ENCODE assay signal across 8 cellular contexts in the genomic region with DNA sequence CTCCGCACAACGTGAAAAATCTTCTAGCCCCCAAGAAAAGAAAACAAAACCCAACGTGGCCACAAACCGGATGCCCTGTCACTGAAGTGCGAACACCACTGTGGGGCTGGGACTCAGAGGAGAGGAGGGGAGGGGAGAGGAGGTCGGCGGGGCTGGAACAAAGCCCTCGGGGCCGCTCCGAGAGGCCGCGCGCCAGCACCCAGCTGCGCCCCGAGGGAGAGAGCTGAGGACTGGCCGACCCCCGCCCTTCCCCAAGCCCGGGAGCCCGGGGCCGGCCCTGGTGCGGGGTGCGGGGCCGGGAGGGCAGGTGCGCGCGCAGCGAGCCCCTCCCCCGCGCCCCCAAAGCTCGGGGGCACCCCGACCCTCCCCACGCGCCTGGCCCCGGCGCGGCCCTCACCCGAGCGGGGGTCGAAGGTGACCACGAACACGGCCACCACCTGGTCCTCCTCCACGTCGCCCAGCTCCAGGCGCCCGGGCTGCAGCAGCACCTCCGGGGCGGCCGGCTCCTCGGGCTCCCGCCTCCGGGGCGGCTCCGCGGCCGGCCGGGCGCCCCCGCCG. TPM values are rescaled to one million over a fixed set of nuclear protein-coding genes. Genes with fewer than 3 reads are reported as not detected.
DNase-seq lines count a peak whose midpoint lies in the region; ATAC-seq, FAIRE-seq and TF ChIP-seq lines count a peak whose summit lies in the region.

No MANE protein-coding gene starts in this region.

- H3K27me3 ChIP-seq in MM.1S (replicated peaks; ENCODE audit: insufficient read depth, low read length) (0 out of 2 replicates have a peak, but pooled peaks cover 12% of the 10 kb centered on the region), dorsolateral prefrontal cortex (no peaks in the 10 kb centered on the region)

- H3K4me2 ChIP-seq in MM.1S (ENCODE audit: low read depth, low read length), result peak overlapping the region; percentile 26; the same call in 1 of the 2 replicates

- H3K4me3 ChIP-seq in MM.1S (ENCODE audit: low read length), result peak overlapping the region; percentile 65
- peak overlapping the region; percentile 33 to 88 (median 76) for H3K4me3 ChIP-seq in dorsolateral prefrontal cortex

- POLR2A ChIA-PET in activated CD4-positive, alpha-beta T cell treated with anti-CD3 and anti-CD28 coated beads, Interleukin-2, amount 10 ng/mL, durations not matched to agents 7 days and 5 days (lab: Charles Lee), result no interaction called here

- H3K36me3 Mint-ChIP-seq in activated CD4-positive, alpha-beta T cell treated with anti-CD3 and anti-CD28 coated beads, Interleukin-2, amount 10 ng/mL, durations not matched to agents 7 days and 5 days (ENCODE audit: low read depth), result peaks cover 1% of the 10 kb centered on the region
- peaks cover 2% of the 10 kb centered on the region for H3K36me3 Mint-ChIP-seq in memory B cell

- DNase-seq in GM12892 (ENCODE audit: insufficient read length) (peak; percentile 53), H54 (ENCODE audit: insufficient read length, low spot score) (peak; percentile 38), MM.1S (peak; percentile 78), dorsolateral prefrontal cortex (peak in 5 of 10 donors; percentile 31 to 62 (median 44)), memory B cell (ENCODE audit: low spot score in 2 of 2) (peak; percentile 67 to 68), superior temporal gyrus (ENCODE audit: extremely low spot score) (no peak)
- DNase-seq in activated CD4-positive, alpha-beta T cell treated with anti-CD3 and anti-CD28 coated beads, Interleukin-2, amount 10 ng/mL, durations not matched to agents 7 days and 5 days, result peak; percentile 83
- peak; percentile 46 to 53 for DNase-seq in stimulated activated CD8-positive, alpha-beta memory T cell treated with anti-CD3 and anti-CD28 coated beads, Interleukin-15, amount 100 ng/mL, for 4 hours (ENCODE audit: low read depth in 2 of 2)

- ATAC-seq in memory B cell (ENCODE audit: low read depth), result peak; percentile 75

- H3K9me2 ChIP-seq in MM.1S (replicated peaks; ENCODE audit: insufficient read depth, low read length), result no peaks in the 10 kb centered on the region

- FAIRE-seq in GM12892 (lab: Jason Lieb, UNC), result peak; percentile 91
- no peak for FAIRE-seq in H54 (lab: Jason Lieb, UNC)

- H3K4me1 Mint-ChIP-seq in activated CD4-positive, alpha-beta T cell treated with anti-CD3 and anti-CD28 coated beads, Interleukin-2, amount 10 ng/mL, durations not matched to agents 7 days and 5 days, result peaks cover 31% of the 10 kb centered on the region
- H3K4me1 Mint-ChIP-seq in memory B cell, result peaks cover 37% of the 10 kb centered on the region

- H3K27ac ChIP-seq in MM.1S (ENCODE audit: low read length) (no peak overlapping the region), dorsolateral prefrontal cortex (peak overlapping the region in 57 of 59 donors; percentile 43 to 98 (median 92))

- H3K9me3 Mint-ChIP-seq in activated CD4-positive, alpha-beta T cell treated with anti-CD3 and anti-CD28 coated beads, Interleukin-2, amount 10 ng/mL, durations not matched to agents 7 days and 5 days, result no peaks in the 10 kb centered on the region
- H3K9me3 Mint-ChIP-seq in memory B cell, result no peaks in the 10 kb centered on the region

- peak; percentile 37; the same call in 1 of the 2 replicates for TF ChIP-seq POLR2A in GM12892 (IDR thresholded peaks at IDR 0.05; ENCODE audit: low read depth, low read length)
- TF ChIP-seq POLR2A in H54 (IDR thresholded peaks at IDR 0.05; ENCODE audit: low read depth, low read length), result no peak

- CTCF ChIA-PET in activated CD4-positive, alpha-beta T cell treated with anti-CD3 and anti-CD28 coated beads, Interleukin-2, amount 10 ng/mL, durations not matched to agents 7 days and 5 days (lab: Charles Lee), result interaction anchor here (0.9 to 4.2 kb wide), 3 partner anchors 10 to 36 kb away, joined by 3 to 17 read pairs (median 4); a partner anchor contains a TSS

- no peaks in the 10 kb centered on the region for H3K36me3 ChIP-seq in MM.1S (replicated peaks; ENCODE audit: insufficient read depth, low read length)

- H2AFZ ChIP-seq in MM.1S (ENCODE audit: low read length), result 0 out of 2 replicates have a peak overlapping the region, but pooled peaks have one; percentile 47

- H3K79me2 ChIP-seq in MM.1S (ENCODE audit: low read length), result 0 out of 2 replicates have a peak, but pooled peaks cover 7% of the 10 kb centered on the region

- H3K9ac ChIP-seq in MM.1S (ENCODE audit: low read length), result peak overlapping the region; percentile 47; the same call in 1 of the 2 replicates

- H3K27me3 Mint-ChIP-seq in activated CD4-positive, alpha-beta T cell treated with anti-CD3 and anti-CD28 coated beads, Interleukin-2, amount 10 ng/mL, durations not matched to agents 7 days and 5 days, result peaks cover 7% of the 10 kb centered on the region
- H3K27me3 Mint-ChIP-seq in memory B cell, result no peaks in the 10 kb centered on the region

- peaks cover 8% of the 10 kb centered on the region for H3K4me1 ChIP-seq in MM.1S (ENCODE audit: low read length)

- TF ChIP-seq CTCF in MM.1S (IDR thresholded peaks at IDR 0.05; ENCODE audit: low read length) (no peak), dorsolateral prefrontal cortex (IDR thresholded peaks at IDR 0.05 in 54 of 56, conservative IDR thresholded peaks at IDR 0.05 in 2 of 56; ENCODE audit: low read depth in 1 of 56, partially characterized antibody in 56 of 56) (peak in 1 of 56 donors; percentile 9)

- no peaks in the 10 kb centered on the region for H4K20me1 ChIP-seq in MM.1S (ENCODE audit: insufficient read depth, low read length)

- no peaks in the 10 kb centered on the region for H3K9me3 ChIP-seq in MM.1S (replicated peaks; ENCODE audit: insufficient read depth, low read length)

- peak overlapping the region; percentile 88 for H3K27ac Mint-ChIP-seq in activated CD4-positive, alpha-beta T cell treated with anti-CD3 and anti-CD28 coated beads, Interleukin-2, amount 10 ng/mL, durations not matched to agents 7 days and 5 days
- peak overlapping the region; percentile 89 for H3K27ac Mint-ChIP-seq in memory B cell

- intact Hi-C loops in dorsolateral prefrontal cortex (cut with DNase I), result loop anchor here (2.0 to 5.0 kb wide), 2 partner anchors 17 to 36 kb away; a partner anchor contains a TSS

- peaks cover 5% of the 10 kb centered on the region; the same call in 1 of the 2 replicates for H3F3A ChIP-seq in MM.1S (ENCODE audit: insufficient read depth, low read length)

- peak overlapping the region; percentile 79 for H3K4me3 Mint-ChIP-seq in activated CD4-positive, alpha-beta T cell treated with anti-CD3 and anti-CD28 coated beads, Interleukin-2, amount 10 ng/mL, durations not matched to agents 7 days and 5 days
- peak overlapping the region; percentile 74 for H3K4me3 Mint-ChIP-seq in memory B cell

RNA-seq across cellular contexts. Expression of a gene that starts 0.4 kb away (rescaled TPM):
- polyA plus RNA-seq in GM12892 (2012; ENCODE audit: missing spikeins), result 24.6 TPM
- total RNA-seq in activated CD4-positive, alpha-beta T cell treated with anti-CD3 and anti-CD28 coated beads, Interleukin-2, amount 10 ng/mL, durations not matched to agents 7 days and 5 days, result 10 to 100 TPM; 24.0 to 28.9 TPM
- 10 to 100 TPM; 39.9 to 93.6 (median 55.5) TPM for total RNA-seq in dorsolateral prefrontal cortex

RNA-seq across cellular contexts. Expression of a gene that starts 6.6 kb away (rescaled TPM):
- polyA plus RNA-seq in GM12892 (2012; ENCODE audit: missing spikeins), result not detected
- total RNA-seq in activated CD4-positive, alpha-beta T cell treated with anti-CD3 and anti-CD28 coated beads, Interleukin-2, amount 10 ng/mL, durations not matched to agents 7 days and 5 days, result not detected
- 1 to 10 TPM in 2 of 120 experiments, under 1 TPM in 56, not detected in 62; 0.11 to 1.2 (median 0.28) TPM for total RNA-seq in dorsolateral prefrontal cortex

RNA-seq across cellular contexts. Expression of a gene that starts 36.6 kb away (rescaled TPM):
- 241 TPM for polyA plus RNA-seq in GM12892 (2012; ENCODE audit: missing spikeins)
- 100 to 1,000 TPM; 109 to 127 TPM for total RNA-seq in activated CD4-positive, alpha-beta T cell treated with anti-CD3 and anti-CD28 coated beads, Interleukin-2, amount 10 ng/mL, durations not matched to agents 7 days and 5 days
- 10 to 100 TPM; 49.9 to 96.9 (median 80.2) TPM for total RNA-seq in dorsolateral prefrontal cortex
